18 cellular contexts compared by ENCODE assay signal in the genomic region with DNA sequence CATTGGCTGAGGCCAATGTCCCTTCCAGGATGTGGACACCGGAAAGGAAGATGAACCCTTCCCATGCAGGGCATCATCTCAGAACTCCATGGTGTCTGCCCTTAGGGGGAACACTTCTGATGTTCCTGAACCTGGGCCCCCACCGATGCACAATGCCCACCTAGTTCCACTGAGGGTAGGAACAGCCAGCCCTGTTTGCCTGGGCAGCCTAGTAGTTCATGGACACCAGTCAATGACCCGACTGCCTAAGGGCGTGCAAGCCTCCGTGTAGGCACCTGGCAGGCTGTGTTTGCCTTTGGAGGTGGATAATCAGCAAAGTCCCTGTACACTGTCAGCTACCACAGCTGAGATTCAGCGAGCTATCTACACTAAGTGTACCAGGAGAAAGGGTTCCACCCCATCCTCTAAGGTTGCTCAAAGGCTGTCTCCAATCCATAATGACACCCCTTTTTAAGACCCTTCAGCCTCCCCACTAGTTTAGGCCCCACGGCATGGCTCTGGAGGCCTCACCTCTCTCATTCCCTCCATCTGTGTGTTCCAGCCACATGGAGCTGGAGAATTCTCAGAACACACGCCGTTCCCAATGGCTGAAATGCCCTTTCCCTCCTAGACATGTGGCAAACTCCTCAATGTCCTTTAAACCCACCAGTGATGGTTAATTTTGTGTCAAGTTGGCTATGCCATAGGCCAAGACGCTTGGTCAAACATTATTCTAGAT.
DNase-seq lines count a peak whose midpoint lies in the region; ATAC-seq and TF ChIP-seq lines count a peak whose summit lies in the region.
"Had no signal": no experiment of that assay in that cellular context is flagged by ENCODE, and none has a peak within 500 bp of the region (broad histone marks: within the 10 kb centered on the region; RNA-seq: fewer than 3 reads in every experiment).

No MANE protein-coding gene starts in this region.

- H3K9me3 ChIP-seq in vagina (no peaks in the 10 kb centered on the region), lower lobe of right lung (no peaks in the 10 kb centered on the region)

- peaks cover 29% of the 10 kb centered on the region for H3K36me3 Mint-ChIP-seq in activated naive CD4-positive, alpha-beta T cell treated with anti-CD3 and anti-CD28 coated beads, Interleukin-2, amount 50 U/mL, for 24 hours
- H3K36me3 Mint-ChIP-seq in activated T-helper 2 cell treated with anti-CD3 and anti-CD28 coated beads, Interferon-gamma antibody, Interleukin-2, Interleukin-4, amounts not matched to agents 10 μg/mL and 5 μg/mL and 100 μg/mL, durations not matched to agents 14 hours and 24 hours and 36 hours (ENCODE audit: low read depth): peaks cover 56% of the 10 kb centered on the region

- no peaks in the 10 kb centered on the region for H3K9me3 Mint-ChIP-seq in activated naive CD4-positive, alpha-beta T cell treated with anti-CD3 and anti-CD28 coated beads, Interleukin-2, amount 50 U/mL, for 24 hours
- peaks cover 9% of the 10 kb centered on the region for H3K9me3 Mint-ChIP-seq in activated T-helper 2 cell treated with anti-CD3 and anti-CD28 coated beads, Interferon-gamma antibody, Interleukin-2, Interleukin-4, amounts not matched to agents 10 μg/mL and 5 μg/mL and 100 μg/mL, durations not matched to agents 14 hours and 24 hours and 36 hours

- ATAC-seq in lower lobe of right lung: no peak
- ATAC-seq: GM12878 had no signal

- TF ChIP-seq POLR2A in vagina (IDR thresholded peaks at IDR 0.05): no peak

- H3K36me3 ChIP-seq in vagina (no peaks in the 10 kb centered on the region), lower lobe of right lung (no peaks in the 10 kb centered on the region)

- H3K4me3 ChIP-seq in vagina (no peak overlapping the region), lower lobe of right lung (no peak overlapping the region)
- H3K4me3 ChIP-seq: GM12878 had no signal

- DNase-seq in activated naive CD4-positive, alpha-beta T cell treated with anti-CD3 and anti-CD28 coated beads, Interleukin-2, amount 50 U/mL, for 16 hours: no peak
- DNase-seq in activated T-helper 2 cell treated with anti-CD3 and anti-CD28 coated beads, Interferon-gamma antibody, Interleukin-2, Interleukin-4, amounts not matched to agents 10 μg/mL and 5 μg/mL and 100 μg/mL, durations not matched to agents 14 hours and 24 hours and 36 hours (ENCODE audit: low spot score): no peak
- DNase-seq in mesenteric fat pad (ENCODE audit: low spot score) (peak; percentile 85), vagina (ENCODE audit: extremely low spot score in 2 of 2) (peak; percentile 54 to 55), lower lobe of right lung (no peak), NCI-H524 (lab: John Stamatoyannopoulos, UW) (no peak)
- DNase-seq: CD4-positive, CD25-positive, alpha-beta regulatory T cell; DMS79; NCI-H1105; NCI-H2029 treated with DMSO at 0.1 percent for 48 hours; NCI-H226; NCI-H510A treated with DMSO at 0.1 percent for 48 hours; NCI-H774; NK-92 treated with Interleukin-12 subunit alpha and Interleukin-12 subunit beta, amount 100 ng/mL, for 24 hours had no signal

- TF ChIP-seq CTCF in vagina (IDR thresholded peaks at IDR 0.05): no peak
- TF ChIP-seq CTCF in lower lobe of right lung (IDR thresholded peaks at IDR 0.05): no peak

- no peak overlapping the region for H3K4me3 Mint-ChIP-seq in activated naive CD4-positive, alpha-beta T cell treated with anti-CD3 and anti-CD28 coated beads, Interleukin-2, amount 50 U/mL, for 24 hours
- H3K4me3 Mint-ChIP-seq in activated T-helper 2 cell treated with anti-CD3 and anti-CD28 coated beads, Interferon-gamma antibody, Interleukin-2, Interleukin-4, amounts not matched to agents 10 μg/mL and 5 μg/mL and 100 μg/mL, durations not matched to agents 14 hours and 24 hours and 36 hours (ENCODE audit: low read depth): no peak overlapping the region
- H3K4me3 Mint-ChIP-seq: CD4-positive, CD25-positive, alpha-beta regulatory T cell; IgD-negative memory B cell had no signal

- H3K27ac ChIP-seq in vagina (no peak overlapping the region), lower lobe of right lung (no peak overlapping the region)
- H3K27ac ChIP-seq: RWPE1 had no signal

- no peaks in the 10 kb centered on the region for H3K27me3 Mint-ChIP-seq in activated naive CD4-positive, alpha-beta T cell treated with anti-CD3 and anti-CD28 coated beads, Interleukin-2, amount 50 U/mL, for 24 hours
- no peaks in the 10 kb centered on the region for H3K27me3 Mint-ChIP-seq in activated T-helper 2 cell treated with anti-CD3 and anti-CD28 coated beads, Interferon-gamma antibody, Interleukin-2, Interleukin-4, amounts not matched to agents 10 μg/mL and 5 μg/mL and 100 μg/mL, durations not matched to agents 14 hours and 24 hours and 36 hours (ENCODE audit: low read depth)
- H3K27me3 Mint-ChIP-seq: CD4-positive, CD25-positive, alpha-beta regulatory T cell; IgD-negative memory B cell had no signal

- intact Hi-C loops in activated T-helper 2 cell treated with anti-CD3 and anti-CD28 coated beads, Interferon-gamma antibody, Interleukin-2, Interleukin-4, amounts not matched to agents 10 μg/mL and 5 μg/mL and 100 μg/mL, durations not matched to agents 14 hours and 24 hours and 36 hours (cut with micrococcal nuclease): no loop called here
- intact Hi-C loops in vagina (cut with DNase I) (no loop called here), lower lobe of right lung (cut with DNase I) (no loop called here)

- H3K4me1 Mint-ChIP-seq in activated naive CD4-positive, alpha-beta T cell treated with anti-CD3 and anti-CD28 coated beads, Interleukin-2, amount 50 U/mL, for 24 hours: peaks cover 26% of the 10 kb centered on the region
- H3K4me1 Mint-ChIP-seq in activated T-helper 2 cell treated with anti-CD3 and anti-CD28 coated beads, Interferon-gamma antibody, Interleukin-2, Interleukin-4, amounts not matched to agents 10 μg/mL and 5 μg/mL and 100 μg/mL, durations not matched to agents 14 hours and 24 hours and 36 hours (ENCODE audit: low read depth): peaks cover 37% of the 10 kb centered on the region

- H3K27me3 ChIP-seq in vagina (no peaks in the 10 kb centered on the region), lower lobe of right lung (ENCODE audit: low read depth) (no peaks in the 10 kb centered on the region)

- peak overlapping the region; percentile 41 for H3K27ac Mint-ChIP-seq in activated naive CD4-positive, alpha-beta T cell treated with anti-CD3 and anti-CD28 coated beads, Interleukin-2, amount 50 U/mL, for 24 hours
- peak overlapping the region; percentile 28 for H3K27ac Mint-ChIP-seq in activated T-helper 2 cell treated with anti-CD3 and anti-CD28 coated beads, Interferon-gamma antibody, Interleukin-2, Interleukin-4, amounts not matched to agents 10 μg/mL and 5 μg/mL and 100 μg/mL, durations not matched to agents 14 hours and 24 hours and 36 hours

- peaks cover 16% of the 10 kb centered on the region for H3K4me1 ChIP-seq in vagina
- peaks cover 26% of the 10 kb centered on the region for H3K4me1 ChIP-seq in lower lobe of right lung

Comparison
In these comparisons a context has a peak if more than half of its experiments do, and no peak if none do; other contexts are left out.
1. DNase-seq: peak in mesenteric fat pad (single experiment) and vagina (2 of 2); none in activated naive CD4-positive, alpha-beta T cell treated with anti-CD3 and anti-CD28 coated beads, Interleukin-2, amount 50 U/mL, for 16 hours (single experiment), activated T-helper 2 cell treated with anti-CD3 and anti-CD28 coated beads, Interferon-gamma antibody, Interleukin-2, Interleukin-4, amounts not matched to agents 10 μg/mL and 5 μg/mL and 100 μg/mL, durations not matched to agents 14 hours and 24 hours and 36 hours (single experiment), lower lobe of right lung (single experiment) and NCI-H524 (0 of 2).